17 cellular contexts compared by ENCODE assay signal in genomic region chr17:42522798-42523278, GRCh38. TPM values are rescaled to one million over a fixed set of nuclear protein-coding genes. Genes with fewer than 3 reads are reported as not detected.
DNase-seq lines count a peak whose midpoint lies in the region; ATAC-seq and TF ChIP-seq lines count a peak whose summit lies in the region.
"Had no signal": no experiment of that assay in that cellular context is flagged by ENCODE, and none has a peak within 500 bp of the region (broad histone marks: within the 10 kb centered on the region; RNA-seq: fewer than 3 reads in every experiment).

No MANE protein-coding gene starts in this region.

- TF ChIP-seq CTCF in RWPE2 (IDR thresholded peaks at IDR 0.05; ENCODE audit: poor library complexity, severe bottlenecking), result no peak
- no peak for TF ChIP-seq CTCF in nephron (IDR thresholded peaks at IDR 0.05; ENCODE audit: unreplicated experiment in 3 of 3)
- no peak for TF ChIP-seq CTCF in thoracic aorta (IDR thresholded peaks at IDR 0.05)

- H3K27me3 ChIP-seq in RWPE2 (ENCODE audit: insufficient read depth, poor library complexity, severe bottlenecking), result no peaks in the 10 kb centered on the region
- no peaks in the 10 kb centered on the region for H3K27me3 ChIP-seq in esophagus (ENCODE audit: control insufficient read depth in 1 of 2, insufficient read depth in 2 of 2, low read length in 2 of 2)
- no peaks in the 10 kb centered on the region for H3K27me3 ChIP-seq in thoracic aorta (replicated peaks; ENCODE audit: insufficient read depth)

- H3K9me3 Mint-ChIP-seq in nephron, result no peaks in the 10 kb centered on the region

- H3K36me3 ChIP-seq in RWPE2 (ENCODE audit: low read depth) (0 out of 2 replicates have a peak, but pooled peaks cover 3% of the 10 kb centered on the region), esophagus (ENCODE audit: control insufficient read depth in 2 of 2, insufficient read depth in 2 of 2, low read length in 1 of 2) (peaks cover 0 to 10% of the 10 kb centered on the region in 2 donors), thoracic aorta (no peaks in the 10 kb centered on the region)

- no peaks in the 10 kb centered on the region for H3K27me3 Mint-ChIP-seq in nephron (ENCODE audit: low read depth)

- H3K9me3 ChIP-seq in RWPE2 (ENCODE audit: severe bottlenecking), result no peaks in the 10 kb centered on the region
- no peaks in the 10 kb centered on the region for H3K9me3 ChIP-seq in esophagus (ENCODE audit: control insufficient read depth in 2 of 2, insufficient read depth in 1 of 2, low read depth in 1 of 2, low read length in 1 of 2)
- H3K9me3 ChIP-seq in thoracic aorta, result no peaks in the 10 kb centered on the region

- ATAC-seq in RWPE2 (ENCODE audit: low read depth) (no peak), thoracic aorta (ENCODE audit: insufficient number of reproducible peaks, low FRiP score, low read depth) (no peak), GM19455 (IDR thresholded peaks at IDR 0.05; ENCODE audit: unreplicated experiment) (no peak)

- H3K4me1 Mint-ChIP-seq in nephron, result peaks cover 71% of the 10 kb centered on the region

- 87 to 91% methylated on average over 8 of the region's 8 CpGs for WGBS in esophagus, 2 donors

- peak overlapping the region; percentile 99 to 100 (median 100) for H3K27ac Mint-ChIP-seq in nephron
- H3K27ac Mint-ChIP-seq: CD14-positive monocyte had no signal

- H3K4me3 ChIP-seq in RWPE2 (ENCODE audit: severe bottlenecking) (no peak overlapping the region), esophagus (ENCODE audit: low read depth in 1 of 2, low read length in 2 of 2) (no peak overlapping the region), thoracic aorta (no peak overlapping the region)

- H3K4me1 ChIP-seq in RWPE2 (ENCODE audit: insufficient read depth, poor library complexity, severe bottlenecking), result peaks cover 56% of the 10 kb centered on the region
- H3K4me1 ChIP-seq in esophagus (ENCODE audit: control insufficient read depth in 2 of 2, insufficient read depth in 2 of 2, low read length in 1 of 2), result peaks cover 4 to 29% of the 10 kb centered on the region in 2 donors
- H3K4me1 ChIP-seq in thoracic aorta (ENCODE audit: control insufficient read depth in 1 of 2, low read depth in 2 of 2), result peaks cover 54 to 97% of the 10 kb centered on the region in 2 donors

- peaks cover 8% of the 10 kb centered on the region for H3K36me3 Mint-ChIP-seq in nephron (ENCODE audit: low read depth)

- DNase-seq in RWPE2 (ENCODE audit: low spot score), result no peak
- DNase-seq in thoracic aorta (ENCODE audit: low spot score), result no peak
- no peak for DNase-seq in SKM-1 treated with dmso at 0.1 percent for 144 hours (lab: John Stamatoyannopoulos, UW; ENCODE audit: unreplicated experiment)
- DNase-seq in NOMO-1 (lab: John Stamatoyannopoulos, UW; ENCODE audit: unreplicated experiment in 2 of 2), result no peak
- no peak for DNase-seq in substantia nigra (lab: John Stamatoyannopoulos, UW)
- DNase-seq: activated naive CD4-positive, alpha-beta T cell treated with Interleukin-2 at 50 U/mL for 16 hours; foreskin fibroblast; GDM1; NCI-H1105; NCI-H510A treated with DMSO at 0.1 percent for 48 hours; RPMI8226; stimulated activated CD4-positive, alpha-beta T cell treated with anti-CD3 and anti-CD28 coated beads, Interleukin-2, amount 100 ng/mL, for 48 hours; stimulated activated naive CD4-positive, alpha-beta T cell had no signal

- H3K4me3 Mint-ChIP-seq in nephron, result peak overlapping the region in 2 of 3 experiments; percentile 44 to 54
- H3K4me3 Mint-ChIP-seq: CD14-positive monocyte had no signal

- H3K27ac ChIP-seq in RWPE2 (ENCODE audit: poor library complexity, severe bottlenecking) (peak overlapping the region; percentile 97), esophagus (ENCODE audit: low read depth in 2 of 2, low read length in 1 of 2) (peak overlapping the region; percentile 87 to 88), thoracic aorta (peak overlapping the region; percentile 96), substantia nigra (ENCODE audit: low read depth, low read length, poor library complexity, severe bottlenecking) (no peak overlapping the region)

RNA-seq across cellular contexts. Expression of gene NAGLU, which starts 13.2 kb away (rescaled TPM):
- polyA plus RNA-seq in esophagus, result 10 to 100 TPM; 17.6 to 18.8 TPM
- total RNA-seq in thoracic aorta, result 100 to 1,000 TPM in 1 of 2 donors, 10 to 100 TPM in 1; 86.7 to 130 TPM

RNA-seq across cellular contexts. Expression of gene HSD17B1, which starts 29.9 kb away (rescaled TPM):
- polyA plus RNA-seq in esophagus, result 1 to 10 TPM; 4.0 to 9.0 TPM
- total RNA-seq in thoracic aorta, result 1 to 10 TPM in 1 of 2 donors, under 1 TPM in 1; 0.14 to 2.8 TPM

RNA-seq across cellular contexts. Expression of gene COASY, which starts 39.1 kb away (rescaled TPM):
- polyA plus RNA-seq in esophagus, result 10 to 100 TPM; 58.2 to 62.1 TPM
- total RNA-seq in thoracic aorta, result 10 to 100 TPM; 20.8 to 21.1 TPM

RNA-seq across cellular contexts. Expression of gene MLX, which starts 44.1 kb away (rescaled TPM):
- 10 to 100 TPM; 36.8 to 38.3 TPM for polyA plus RNA-seq in esophagus
- total RNA-seq in thoracic aorta, result 10 to 100 TPM; 31.5 to 41.2 TPM

RNA-seq across cellular contexts. Expression of gene PSMC3IP, which starts 54.7 kb away (rescaled TPM):
- 1 to 10 TPM; 6.4 to 7.2 TPM for polyA plus RNA-seq in esophagus
- total RNA-seq in thoracic aorta, result 1 to 10 TPM in 1 of 2 donors, not detected in 1; 6.6 TPM
- polyA plus RNA-seq: CD14-positive monocyte had no signal
